8 cellular contexts compared by ENCODE assay signal in the genomic region with DNA sequence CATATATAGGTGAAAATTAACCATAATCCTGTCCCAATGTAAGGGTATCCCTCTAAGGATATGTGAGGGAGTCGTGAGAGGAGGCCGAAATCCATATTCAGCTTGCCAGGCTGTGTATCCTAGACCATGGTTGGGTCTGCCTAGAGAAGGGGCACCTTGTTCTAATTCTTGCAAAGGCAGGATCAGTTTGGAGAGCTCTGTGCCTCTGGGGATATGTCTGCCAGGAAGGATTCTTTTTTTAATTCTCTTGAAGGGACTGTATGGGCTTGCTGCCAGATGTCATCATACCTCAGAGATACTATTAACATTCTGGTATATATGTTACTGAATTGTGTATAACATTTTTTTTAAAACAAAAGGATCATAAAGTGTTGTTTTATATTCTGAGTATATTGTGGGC. TPM values are rescaled to one million over a fixed set of nuclear protein-coding genes. Genes with fewer than 3 reads are reported as not detected.
DNase-seq lines count a peak whose midpoint lies in the region; ATAC-seq and TF ChIP-seq lines count a peak whose summit lies in the region.

No MANE protein-coding gene starts in this region.

- TF ChIP-seq CTCF in neural crest cell (conservative IDR thresholded peaks at IDR 0.05) = no peak

- H3K9me3 Mint-ChIP-seq in central memory CD8-positive, alpha-beta T cell = no peaks in the 10 kb centered on the region
- H3K9me3 Mint-ChIP-seq in neural crest cell = no peaks in the 10 kb centered on the region

- no peaks in the 10 kb centered on the region for H3K27me3 Mint-ChIP-seq in central memory CD8-positive, alpha-beta T cell
- H3K27me3 Mint-ChIP-seq in neural crest cell (ENCODE audit: low read depth) = peaks cover 4% of the 10 kb centered on the region

- peak overlapping the region; percentile 70 for H3K27ac Mint-ChIP-seq in central memory CD8-positive, alpha-beta T cell (ENCODE audit: low read depth)
- no peak overlapping the region for H3K27ac Mint-ChIP-seq in neural crest cell (ENCODE audit: unreplicated experiment)

- peak; percentile 43 for DNase-seq in ELR (ENCODE audit: low read depth)
- peak; percentile 77 for DNase-seq in NCI-H2171 (lab: John Stamatoyannopoulos, UW)
- no peak for DNase-seq in central memory CD8-positive, alpha-beta T cell (ENCODE audit: low spot score in 2 of 2)
- DNase-seq in neural crest cell (ENCODE audit: low read depth, low spot score) = no peak
- DNase-seq in HuH-7 (ENCODE audit: low spot score) = no peak
- no peak for DNase-seq in NCI-H1092 (lab: John Stamatoyannopoulos, UW)
- no peak for DNase-seq in foreskin melanocyte
- no peak for DNase-seq in Kasumi-1 (lab: John Stamatoyannopoulos, UW)

- ATAC-seq in central memory CD8-positive, alpha-beta T cell (replicated peaks; ENCODE audit: extremely low read depth, poor library complexity, severe bottlenecking) = no peak

- H3K4me3 Mint-ChIP-seq in central memory CD8-positive, alpha-beta T cell = peak overlapping the region; percentile 86
- H3K4me3 Mint-ChIP-seq in neural crest cell = peak overlapping the region; percentile 97

- peaks cover 15% of the 10 kb centered on the region for H3K36me3 Mint-ChIP-seq in central memory CD8-positive, alpha-beta T cell (ENCODE audit: insufficient read depth)
- no peaks in the 10 kb centered on the region for H3K36me3 Mint-ChIP-seq in neural crest cell (ENCODE audit: low read depth)

- H3K4me1 Mint-ChIP-seq in central memory CD8-positive, alpha-beta T cell = peaks cover 45% of the 10 kb centered on the region
- H3K4me1 Mint-ChIP-seq in neural crest cell = peaks cover 41% of the 10 kb centered on the region

RNA-seq across cellular contexts. Expression of a gene that starts 2.4 kb away (rescaled TPM):
- total RNA-seq in neural crest cell = 123 and 147 TPM in 2 replicates

Comparison
In these comparisons a context has a peak if more than half of its experiments do, and no peak if none do; other contexts are left out.
1. DNase-seq: peak in ELR (single experiment) and NCI-H2171 (single experiment); none in central memory CD8-positive, alpha-beta T cell (0 of 2), neural crest cell (single experiment), HuH-7 (single experiment), NCI-H1092 (single experiment), foreskin melanocyte (single experiment) and Kasumi-1 (0 of 2).